Comparison of ENCODE assay signal across 18 cellular contexts in the genomic region with DNA sequence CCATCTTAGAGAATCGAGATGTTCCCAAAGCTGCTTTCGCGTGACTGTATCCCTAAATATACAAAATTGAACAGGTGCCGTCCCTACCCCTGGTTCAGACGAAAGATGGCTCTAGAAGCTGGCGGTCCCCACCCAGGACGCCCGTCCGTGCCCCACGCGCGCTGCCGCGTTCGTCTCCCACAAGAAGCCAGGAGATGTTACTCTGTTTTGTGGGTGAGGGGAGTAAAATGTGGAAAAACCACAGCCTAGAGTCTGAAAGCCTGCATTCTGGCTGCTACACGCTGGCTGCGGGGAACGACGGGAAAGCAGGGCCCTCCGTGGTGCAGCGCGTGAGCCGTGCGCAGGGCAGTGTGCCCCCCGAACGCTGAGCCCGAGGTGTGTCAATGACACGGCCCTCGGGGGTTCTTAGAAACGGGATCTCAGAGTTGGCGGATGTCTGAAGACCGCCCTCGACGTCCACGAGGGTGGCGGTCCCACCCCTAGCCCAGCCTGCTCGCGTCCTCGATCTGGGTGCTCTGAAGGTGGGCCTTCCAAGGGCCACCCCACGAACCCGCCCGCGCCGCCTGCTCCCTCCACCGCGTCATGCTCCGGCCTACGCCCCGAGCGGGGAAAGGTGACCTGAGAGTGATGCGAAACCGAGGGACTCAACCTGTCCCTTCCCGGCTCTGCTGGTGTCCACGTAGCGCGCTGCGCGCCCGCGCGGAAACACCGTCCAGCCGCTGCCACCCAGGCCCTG.
"Had no signal": no experiment of that assay in that cellular context is flagged by ENCODE, and none has a peak within 500 bp of the region (broad histone marks: within the 10 kb centered on the region; RNA-seq: fewer than 3 reads in every experiment).

No MANE protein-coding gene starts in this region.

- H3K36me3 ChIP-seq: cardiac muscle cell, left lung, neutrophil, right lobe of liver had no signal

- H3K9me3 ChIP-seq: body of pancreas, left lung, neutrophil, right lobe of liver had no signal

- H3K36me3 Mint-ChIP-seq: activated CD4-positive, alpha-beta memory T cell treated with anti-CD3 and anti-CD28 coated beads for 36 hours; activated naive CD4-positive, alpha-beta T cell treated with anti-CD3 and anti-CD28 coated beads, Interleukin-2, amount 10 ng/mL, durations not matched to agents 7 days and 5 days; natural killer cell treated with Interleukin-12 subunit alpha and Interleukin-12 subunit beta and Interleukin-15 and Interleukin-18, amount 100 ng/mL, for 72 hours had no signal

- H3K4me1 ChIP-seq: body of pancreas, left lung, parathyroid adenoma, right lobe of liver had no signal

- H3K27me3 Mint-ChIP-seq: activated naive CD4-positive, alpha-beta T cell treated with anti-CD3 and anti-CD28 coated beads, Interleukin-2, amount 10 ng/mL, durations not matched to agents 7 days and 5 days; activated naive CD8-positive, alpha-beta T cell treated with anti-CD3 and anti-CD28 coated beads, Interleukin-2, amount 50 U/mL, for 24 hours had no signal

- DNase-seq: activated CD4-positive, alpha-beta memory T cell treated with anti-CD3 and anti-CD28 coated beads for 36 hours; activated CD4-positive, alpha-beta T cell treated with anti-CD3 and anti-CD28 coated beads for 48 hours; activated naive CD4-positive, alpha-beta T cell treated with anti-CD3 and anti-CD28 coated beads, Interleukin-2, amount 10 ng/mL, durations not matched to agents 7 days and 5 days; activated naive CD8-positive, alpha-beta T cell treated with anti-CD3 and anti-CD28 coated beads, Interleukin-2, amount 50 U/mL, for 24 hours; activated T-cell treated with anti-CD3 and anti-CD28 coated beads, Interleukin-2, amount 50 U/mL, for 1 hour; body of pancreas; effector CD4-positive, alpha-beta T cell; foreskin fibroblast; left lung; right lobe of liver; stimulated activated CD4-positive, alpha-beta T cell treated with anti-CD3 and anti-CD28 coated beads, Interleukin-2, amount 100 ng/mL, for 24 hours; stimulated activated naive B cell treated with anti-CD40 and anti-IgM and Interleukin-4, amounts not matched to agents 10 μg/mL and 1 μg/mL and 100 μg/mL, for 72 hours had no signal

- H3K27ac Mint-ChIP-seq: activated CD4-positive, alpha-beta memory T cell treated with anti-CD3 and anti-CD28 coated beads for 36 hours; activated naive CD4-positive, alpha-beta T cell treated with anti-CD3 and anti-CD28 coated beads, Interleukin-2, amount 10 ng/mL, durations not matched to agents 7 days and 5 days; activated naive CD8-positive, alpha-beta T cell treated with anti-CD3 and anti-CD28 coated beads, Interleukin-2, amount 50 U/mL, for 24 hours; natural killer cell treated with Interleukin-12 subunit alpha and Interleukin-12 subunit beta and Interleukin-15 and Interleukin-18, amount 100 ng/mL, for 72 hours; stimulated activated naive B cell treated with anti-CD40 and anti-IgM and Interleukin-4, amounts not matched to agents 10 μg/mL and 1 μg/mL and 100 μg/mL, for 72 hours had no signal

- H3K27me3 ChIP-seq: body of pancreas, cardiac muscle cell, left lung, neutrophil, right lobe of liver had no signal

- H3K9me3 Mint-ChIP-seq: activated CD4-positive, alpha-beta memory T cell treated with anti-CD3 and anti-CD28 coated beads for 36 hours had no signal

- H3K4me3 ChIP-seq: body of pancreas, cardiac muscle cell, left lung, right lobe of liver, SK-N-MC, skin epidermis had no signal

- ATAC-seq: activated naive CD8-positive, alpha-beta T cell treated with anti-CD3 and anti-CD28 coated beads, Interleukin-2, amount 50 U/mL, for 24 hours; body of pancreas; left lung; stimulated activated naive B cell treated with anti-CD40 and anti-IgM and Interleukin-4, amounts not matched to agents 10 μg/mL and 1 μg/mL and 100 μg/mL, for 72 hours had no signal

- H3K4me1 Mint-ChIP-seq: activated naive CD4-positive, alpha-beta T cell treated with anti-CD3 and anti-CD28 coated beads, Interleukin-2, amount 10 ng/mL, durations not matched to agents 7 days and 5 days; activated naive CD8-positive, alpha-beta T cell treated with anti-CD3 and anti-CD28 coated beads, Interleukin-2, amount 50 U/mL, for 24 hours; stimulated activated naive B cell treated with anti-CD40 and anti-IgM and Interleukin-4, amounts not matched to agents 10 μg/mL and 1 μg/mL and 100 μg/mL, for 72 hours had no signal

- H3K4me3 Mint-ChIP-seq: activated CD4-positive, alpha-beta memory T cell treated with anti-CD3 and anti-CD28 coated beads for 36 hours; activated naive CD4-positive, alpha-beta T cell treated with anti-CD3 and anti-CD28 coated beads, Interleukin-2, amount 10 ng/mL, durations not matched to agents 7 days and 5 days; activated naive CD8-positive, alpha-beta T cell treated with anti-CD3 and anti-CD28 coated beads, Interleukin-2, amount 50 U/mL, for 24 hours; natural killer cell treated with Interleukin-12 subunit alpha and Interleukin-12 subunit beta and Interleukin-15 and Interleukin-18, amount 100 ng/mL, for 72 hours; stimulated activated naive B cell treated with anti-CD40 and anti-IgM and Interleukin-4, amounts not matched to agents 10 μg/mL and 1 μg/mL and 100 μg/mL, for 72 hours had no signal

- H3K27ac ChIP-seq: body of pancreas, cardiac muscle cell, left lung, neutrophil, parathyroid adenoma, right lobe of liver, SK-N-MC, skin epidermis had no signal
